8 cellular contexts compared by ENCODE assay signal in the genomic region with DNA sequence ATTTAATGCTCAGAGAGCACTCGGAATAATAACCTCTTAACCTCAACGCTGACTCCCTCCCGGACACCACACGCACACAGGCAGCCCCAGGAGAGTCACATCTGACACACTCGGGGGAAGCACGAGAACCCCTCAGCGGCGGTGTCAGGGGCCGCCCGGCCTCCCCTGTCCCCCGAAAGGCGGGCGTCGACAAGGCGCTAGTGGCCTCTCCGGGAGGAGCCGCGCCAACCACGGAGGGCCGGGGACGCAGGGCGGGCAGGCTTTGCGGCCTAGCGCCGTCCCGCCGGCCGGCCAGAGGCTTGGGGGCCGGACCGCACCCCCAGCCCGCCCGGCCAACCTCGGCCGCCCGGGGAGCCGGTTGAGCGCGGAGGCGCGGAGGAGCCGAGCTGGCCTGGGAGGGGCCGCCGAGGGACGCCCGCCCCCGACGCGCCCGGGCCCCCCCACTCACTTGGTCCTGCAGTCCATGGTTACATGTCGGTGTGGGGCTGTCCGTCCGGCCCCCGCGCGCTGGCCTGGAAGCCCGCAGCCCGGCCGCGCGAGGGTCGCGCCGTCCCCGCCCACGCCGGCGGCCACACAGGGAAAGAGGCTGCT. TPM values are rescaled to one million over a fixed set of nuclear protein-coding genes. Genes with fewer than 3 reads are reported as not detected.
DNase-seq lines count a peak whose midpoint lies in the region; ATAC-seq and TF ChIP-seq lines count a peak whose summit lies in the region.

No MANE protein-coding gene starts in this region.

- H3K27ac ChIP-seq in IMR-90 (ENCODE audit: insufficient read depth, low read length), result peak overlapping the region; percentile 86
- peak overlapping the region; percentile 86 to 99 for H3K27ac ChIP-seq in lung (ENCODE audit: low read depth in 1 of 2, low read length in 1 of 2)

- ATAC-seq in GM21576 (IDR thresholded peaks at IDR 0.05; ENCODE audit: unreplicated experiment) (peak; percentile 24), IMR-90 (ENCODE audit: low read depth) (peak; percentile 76), lung (ENCODE audit: insufficient read depth, low FRiP score) (peak; percentile 76)

- 0 out of 2 replicates have a peak, but pooled peaks cover 2% of the 10 kb centered on the region for H3K9me3 ChIP-seq in ES-I3 (ENCODE audit: control insufficient read depth, insufficient read depth, low read length)
- H3K9me3 ChIP-seq in IMR-90 (ENCODE audit: control insufficient read depth, insufficient read depth, low read length), result no peaks in the 10 kb centered on the region
- H3K9me3 ChIP-seq in lung (ENCODE audit: control insufficient read depth in 2 of 2, insufficient read depth in 1 of 2, low read length in 1 of 2), result no peaks in the 10 kb centered on the region

- H3K4me3 ChIP-seq in IMR-90 (ENCODE audit: insufficient read depth, low read depth, low read length), result peak overlapping the region; percentile 73
- H3K4me3 ChIP-seq in lung, result peak overlapping the region; percentile 75

- peak overlapping the region; percentile 85 for H4K91ac ChIP-seq in IMR-90 (ENCODE audit: insufficient read depth, low read depth, low read length)

- peak overlapping the region; percentile 92 for H3K14ac ChIP-seq in IMR-90 (replicated peaks; ENCODE audit: low read depth, low read length)

- peak overlapping the region; percentile 96 for H3K23ac ChIP-seq in IMR-90 (ENCODE audit: low read depth, low read length)

- CTCF ChIA-PET in IMR-90 (lab: Yijun Ruan, JAX), result interaction anchor here (1.3 kb wide), 1 partner anchor 38 kb away, joined by 3 read pairs; no protein-coding TSS in a partner anchor

- H3K4me1 ChIP-seq in ES-I3 (ENCODE audit: insufficient read depth, low read length), result peaks cover 5% of the 10 kb centered on the region; the same call in 1 of the 2 replicates
- peaks cover 7% of the 10 kb centered on the region for H3K4me1 ChIP-seq in IMR-90 (ENCODE audit: control insufficient read depth, insufficient read depth, low read length)
- peaks cover 7 to 9% of the 10 kb centered on the region in 2 donors for H3K4me1 ChIP-seq in lung (ENCODE audit: control insufficient read depth in 2 of 2, insufficient read depth in 2 of 2, low read length in 2 of 2)

- peak overlapping the region; percentile 97 for H2AFZ ChIP-seq in IMR-90 (replicated peaks; ENCODE audit: low read length, poor library complexity)

- H3K9ac ChIP-seq in ES-I3 (ENCODE audit: low read depth, low read length) (peak overlapping the region; percentile 87), IMR-90 (ENCODE audit: low read depth, low read length) (peak overlapping the region; percentile 96)

- no peak for TF ChIP-seq RAD21 in IMR-90 (IDR thresholded peaks at IDR 0.05; ENCODE audit: low read length)

- TF ChIP-seq POLR2A in IMR-90 (IDR thresholded peaks at IDR 0.05; ENCODE audit: low read depth, low read length), result peak; percentile 47; the same call in 1 of the 2 replicates

- H3K79me1 ChIP-seq in IMR-90 (ENCODE audit: low read depth in 1 of 2, low read length in 2 of 2), result peaks cover 12 to 25% of the 10 kb centered on the region in 2 experiments

- DNase-seq in IMR-90 (peak; percentile 41), dermis blood vessel endothelial cell (peak; percentile 57), lung (ENCODE audit: low spot score) (peak; percentile 49), GM19238 (ENCODE audit: insufficient read length, low spot score) (no peak)
- peak; percentile 30 to 49 for DNase-seq in activated CD4-positive, alpha-beta T cell treated with anti-CD3 and anti-CD28 coated beads for 4 hours
- peak; percentile 30 to 35 for DNase-seq in stimulated activated CD8-positive, alpha-beta memory T cell treated with anti-CD3 and anti-CD28 coated beads, Interleukin-15, amount 100 ng/mL, for 4 hours (ENCODE audit: low read depth in 2 of 2)

- no peaks in the 10 kb centered on the region for H3K36me3 ChIP-seq in ES-I3 (ENCODE audit: insufficient read depth, low read length)
- no peaks in the 10 kb centered on the region for H3K36me3 ChIP-seq in IMR-90 (ENCODE audit: control insufficient read depth, insufficient read depth, low read length)
- H3K36me3 ChIP-seq in lung (ENCODE audit: control insufficient read depth in 2 of 2, insufficient read depth in 2 of 2, low read length in 2 of 2), result no peaks in the 10 kb centered on the region

- dilution Hi-C loops in IMR-90 (cut with HindIII; ENCODE audit: low sequenced_read_pairs, unreplicated experiment), result no loop called here

- H2BK20ac ChIP-seq in IMR-90 (ENCODE audit: low read depth, low read length), result 0 out of 2 replicates have a peak overlapping the region, but pooled peaks have one; percentile 60

- peak overlapping the region; percentile 80; the same call in 1 of the 3 replicates for H2BK15ac ChIP-seq in IMR-90 (ENCODE audit: low read depth, low read length)

- POLR2A ChIA-PET in IMR-90 (lab: Charles Lee; ENCODE audit: unreplicated experiment), result no interaction called here

- H2AK5ac ChIP-seq in IMR-90 (ENCODE audit: low read depth, low read length), result peak overlapping the region; percentile 81

- peak overlapping the region; percentile 86 for H3K4ac ChIP-seq in IMR-90 (ENCODE audit: low read depth, low read length)

- peaks cover 11% of the 10 kb centered on the region for H3K9me1 ChIP-seq in IMR-90 (ENCODE audit: insufficient read depth, low read length)

- peak overlapping the region; percentile 97 for H3K18ac ChIP-seq in IMR-90 (ENCODE audit: low read depth, low read length)

- intact Hi-C loops in IMR-90 (cut with micrococcal nuclease), result loop anchor here (5.0 kb wide), 1 partner anchor 157 kb away; no protein-coding TSS in a partner anchor

- no peaks in the 10 kb centered on the region for H3K27me3 ChIP-seq in IMR-90 (ENCODE audit: control insufficient read depth, insufficient read depth, low read length)
- H3K27me3 ChIP-seq in lung (ENCODE audit: control insufficient read depth, insufficient read depth), result no peaks in the 10 kb centered on the region

- H3K4me2 ChIP-seq in IMR-90 (ENCODE audit: low read depth, low read length), result peak overlapping the region; percentile 96

- H2BK5ac ChIP-seq in IMR-90 (ENCODE audit: low read depth, low read length, poor library complexity, severe bottlenecking), result peak overlapping the region; percentile 94

- no peaks in the 10 kb centered on the region for H4K20me1 ChIP-seq in IMR-90 (ENCODE audit: insufficient read depth, low read length)

- TF ChIP-seq CTCF in IMR-90 (conservative IDR thresholded peaks at IDR 0.05; ENCODE audit: low read depth, low read length) (no peak), lung (IDR thresholded peaks at IDR 0.05; ENCODE audit: control extremely low read depth, extremely low read depth) (no peak)

- H4K8ac ChIP-seq in IMR-90 (ENCODE audit: low read depth in 2 of 2, low read length in 2 of 2), result peak overlapping the region; percentile 69 to 94; a peak in 3 of 4 replicates

- no TSS peak for BruUV-seq in IMR-90 (replicated peaks; lab: Mats Ljungman, UMichigan)

- peak overlapping the region; percentile 86 for H4K5ac ChIP-seq in IMR-90 (ENCODE audit: low read depth, low read length)

- in situ Hi-C loops in IMR-90 (cut with MboI; ENCODE audit: low sequenced_read_pairs), result no loop called here

- H3K56ac ChIP-seq in IMR-90 (ENCODE audit: extremely low read depth, insufficient read depth, low read length), result peak overlapping the region; percentile 92; the same call in 1 of the 2 replicates

- H2BK120ac ChIP-seq in IMR-90 (ENCODE audit: low read depth, low read length), result peak overlapping the region; percentile 89

- 0% methylated on average over 30 of the region's 67 CpGs; no CpG with 5 or more reads in 1 of the 2 experiments for WGBS in IMR-90 (ENCODE audit: extremely low coverage in 2 of 2, insufficient read length in 1 of 2), 2 experiments
- WGBS in lung, 2 donors, result 0% methylated on average over 35 to 67 of the region's 67 CpGs

- peak overlapping the region; percentile 95 for H2AK9ac ChIP-seq in IMR-90 (replicated peaks; ENCODE audit: low read depth, low read length, poor library complexity)

TF ChIP-seq in IMR-90, 13 proteins besides CTCF, POLR2A, EP300 and RAD21:
- TF ChIP-seq MAZ (IDR thresholded peaks at IDR 0.05; ENCODE audit: borderline replicate concordance, low read depth, low read length) (peak; percentile 30; the same call in 1 of the 2 replicates), SMC3 (IDR thresholded peaks at IDR 0.05; ENCODE audit: low read depth, low read length) (no peak)

RNA-seq across cellular contexts. Expression of a gene that starts 0.5 kb away (rescaled TPM):
- total RNA-seq in IMR-90 (2012; rRNA removed) (24.2 and 26.1 TPM in 2 replicates), dermis blood vessel endothelial cell (2.6 and 5.4 TPM in 2 replicates), lung (10 to 100 TPM; 16.2 to 41.0 TPM)
- polyA plus RNA-seq in IMR-90 (2012; rRNA removed) (3.6 and 4.0 TPM in 2 replicates), lung (1 to 10 TPM; 2.7 to 4.1 TPM)
- polyA plus RNA-seq in IMR-90 (2012; cell fraction: cytosol; rRNA removed), result 0.86 and 1.1 TPM in 2 replicates
- polyA plus RNA-seq in IMR-90 (2012; cell fraction: nucleus; rRNA removed; ENCODE audit: low replicate concordance), result 1.2 and 9.7 TPM in 2 replicates

Comparison
In these comparisons a context has a peak if more than half of its experiments do, and no peak if none do; other contexts are left out.
1. ATAC-seq: peak in every context shown above with its lines; median percentile 76 in IMR-90; 76 in lung; 24 in GM21576.